13 cellular contexts compared by ENCODE assay signal in genomic region chr12:16607895-16608294, GRCh38. TPM values are rescaled to one million over a fixed set of nuclear protein-coding genes. Genes with fewer than 3 reads are reported as not detected.
A peak's percentile ranks its signal among the peaks of the same experiment; 100 is the strongest.
DNase-seq lines count a peak whose midpoint lies in the region; ATAC-seq and TF ChIP-seq lines count a peak whose summit lies in the region.
"Had no signal": no experiment of that assay in that cellular context is flagged by ENCODE, and none has a peak within 500 bp of the region (broad histone marks: within the 10 kb centered on the region; RNA-seq: fewer than 3 reads in every experiment).

No MANE protein-coding gene starts in this region.

- no peak for ATAC-seq in GM21381 (IDR thresholded peaks at IDR 0.05; ENCODE audit: unreplicated experiment)
- ATAC-seq: activated naive CD8-positive, alpha-beta T cell treated with anti-CD3 and anti-CD28 coated beads, Interleukin-2, amount 50 U/mL, for 24 hours had no signal

- peaks cover 66% of the 10 kb centered on the region for H3K4me1 Mint-ChIP-seq in progenitor cell of endocrine pancreas (ENCODE audit: low read depth)
- H3K4me1 Mint-ChIP-seq in activated T-helper 2 cell treated with anti-CD3 and anti-CD28 coated beads, Interferon-gamma antibody, Interleukin-2, Interleukin-4, amounts not matched to agents 10 μg/mL and 5 μg/mL and 100 μg/mL, durations not matched to agents 14 hours and 24 hours and 36 hours (ENCODE audit: low read depth), result peaks cover 8% of the 10 kb centered on the region
- H3K4me1 Mint-ChIP-seq: activated naive CD8-positive, alpha-beta T cell treated with anti-CD3 and anti-CD28 coated beads, Interleukin-2, amount 50 U/mL, for 24 hours had no signal

- H3K4me3 ChIP-seq in dorsolateral prefrontal cortex, result peak overlapping the region in 58 of 59 donors; percentile 28 to 85 (median 69)
- H3K4me3 ChIP-seq: suprapubic skin had no signal

- H3K27me3 Mint-ChIP-seq in progenitor cell of endocrine pancreas, result peaks cover 52% of the 10 kb centered on the region
- peaks cover 53% of the 10 kb centered on the region for H3K27me3 Mint-ChIP-seq in activated T-helper 2 cell treated with anti-CD3 and anti-CD28 coated beads, Interferon-gamma antibody, Interleukin-2, Interleukin-4, amounts not matched to agents 10 μg/mL and 5 μg/mL and 100 μg/mL, durations not matched to agents 14 hours and 24 hours and 36 hours (ENCODE audit: low read depth)

- no peaks in the 10 kb centered on the region for H3K9me3 Mint-ChIP-seq in progenitor cell of endocrine pancreas (ENCODE audit: low read depth)
- H3K9me3 Mint-ChIP-seq in activated T-helper 2 cell treated with anti-CD3 and anti-CD28 coated beads, Interferon-gamma antibody, Interleukin-2, Interleukin-4, amounts not matched to agents 10 μg/mL and 5 μg/mL and 100 μg/mL, durations not matched to agents 14 hours and 24 hours and 36 hours, result no peaks in the 10 kb centered on the region

- DNase-seq in DMS53 (lab: John Stamatoyannopoulos, UW) (peak; percentile 83), NCI-H2081 (lab: John Stamatoyannopoulos, UW) (peak; percentile 69 to 86), dorsolateral prefrontal cortex (no peak), progenitor cell of endocrine pancreas (ENCODE audit: low spot score, unreplicated experiment) (no peak), pons (ENCODE audit: low spot score) (no peak), KBM-7 (no peak)
- no peak for DNase-seq in activated T-helper 2 cell treated with anti-CD3 and anti-CD28 coated beads, Interferon-gamma antibody, Interleukin-2, Interleukin-4, amounts not matched to agents 10 μg/mL and 5 μg/mL and 100 μg/mL, durations not matched to agents 14 hours and 24 hours and 36 hours (ENCODE audit: low spot score)
- DNase-seq: activated naive CD8-positive, alpha-beta T cell treated with anti-CD3 and anti-CD28 coated beads, Interleukin-2, amount 50 U/mL, for 24 hours; activated T-cell treated with anti-CD3 and anti-CD28 coated beads, Interleukin-2, amount 50 U/mL, for 1 hour; T-helper 2 cell had no signal

- peak overlapping the region; percentile 22 for H3K27ac Mint-ChIP-seq in progenitor cell of endocrine pancreas
- no peak overlapping the region for H3K27ac Mint-ChIP-seq in activated T-helper 2 cell treated with anti-CD3 and anti-CD28 coated beads, Interferon-gamma antibody, Interleukin-2, Interleukin-4, amounts not matched to agents 10 μg/mL and 5 μg/mL and 100 μg/mL, durations not matched to agents 14 hours and 24 hours and 36 hours
- H3K27ac Mint-ChIP-seq: activated naive CD8-positive, alpha-beta T cell treated with anti-CD3 and anti-CD28 coated beads, Interleukin-2, amount 50 U/mL, for 24 hours had no signal

- TF ChIP-seq CTCF in dorsolateral prefrontal cortex (IDR thresholded peaks at IDR 0.05 in 54 of 56, conservative IDR thresholded peaks at IDR 0.05 in 2 of 56; ENCODE audit: low read depth in 1 of 56, partially characterized antibody in 56 of 56) (no peak), progenitor cell of endocrine pancreas (IDR thresholded peaks at IDR 0.05; ENCODE audit: unreplicated experiment) (no peak)

- intact Hi-C loops in dorsolateral prefrontal cortex (cut with DNase I), result no loop called here
- intact Hi-C loops in activated T-helper 2 cell treated with anti-CD3 and anti-CD28 coated beads, Interferon-gamma antibody, Interleukin-2, Interleukin-4, amounts not matched to agents 10 μg/mL and 5 μg/mL and 100 μg/mL, durations not matched to agents 14 hours and 24 hours and 36 hours (cut with micrococcal nuclease), result no loop called here

- peaks cover 0 to 30% (median 0%) of the 10 kb centered on the region in 45 donors for H3K27me3 ChIP-seq in dorsolateral prefrontal cortex

- peak overlapping the region; percentile 45 for H3K4me3 Mint-ChIP-seq in progenitor cell of endocrine pancreas (ENCODE audit: low read depth)
- no peak overlapping the region for H3K4me3 Mint-ChIP-seq in activated T-helper 2 cell treated with anti-CD3 and anti-CD28 coated beads, Interferon-gamma antibody, Interleukin-2, Interleukin-4, amounts not matched to agents 10 μg/mL and 5 μg/mL and 100 μg/mL, durations not matched to agents 14 hours and 24 hours and 36 hours (ENCODE audit: low read depth)
- H3K4me3 Mint-ChIP-seq: activated naive CD8-positive, alpha-beta T cell treated with anti-CD3 and anti-CD28 coated beads, Interleukin-2, amount 50 U/mL, for 24 hours had no signal

- H3K36me3 Mint-ChIP-seq in progenitor cell of endocrine pancreas (ENCODE audit: insufficient read depth), result no peaks in the 10 kb centered on the region
- H3K36me3 Mint-ChIP-seq in activated T-helper 2 cell treated with anti-CD3 and anti-CD28 coated beads, Interferon-gamma antibody, Interleukin-2, Interleukin-4, amounts not matched to agents 10 μg/mL and 5 μg/mL and 100 μg/mL, durations not matched to agents 14 hours and 24 hours and 36 hours (ENCODE audit: low read depth), result no peaks in the 10 kb centered on the region

- peak overlapping the region; percentile 31 to 97 (median 90) for H3K27ac ChIP-seq in dorsolateral prefrontal cortex
- H3K27ac ChIP-seq: suprapubic skin had no signal

- in situ Hi-C loops in KBM-7 (cut with MboI; ENCODE audit: low pct_unique_long_range_greater_than_20kb, low sequenced_read_pairs), result no loop called here

RNA-seq across cellular contexts. Expression of gene LMO3, which starts 1.9 kb away (rescaled TPM):
- total RNA-seq in dorsolateral prefrontal cortex (100 to 1,000 TPM; 136 to 490 (median 292) TPM), progenitor cell of endocrine pancreas (39.4 and 48.4 TPM in 2 replicates)
- total RNA-seq in activated T-helper 2 cell treated with anti-CD3 and anti-CD28 coated beads, Interferon-gamma antibody, Interleukin-2, Interleukin-4, amounts not matched to agents 10 μg/mL and 5 μg/mL and 100 μg/mL, durations not matched to agents 14 hours and 24 hours and 36 hours, result not detected in 2 replicates
- total RNA-seq: HT-29 had no signal

Comparison
In these comparisons a context has a peak if more than half of its experiments do, and no peak if none do; other contexts are left out.
1. DNase-seq: peak in DMS53 (single experiment) and NCI-H2081 (2 of 2); none in dorsolateral prefrontal cortex (0 of 10), progenitor cell of endocrine pancreas (single experiment), activated T-helper 2 cell treated with anti-CD3 and anti-CD28 coated beads, Interferon-gamma antibody, Interleukin-2, Interleukin-4, amounts not matched to agents 10 μg/mL and 5 μg/mL and 100 μg/mL, durations not matched to agents 14 hours and 24 hours and 36 hours (single experiment), pons (single experiment) and KBM-7 (single experiment).
2. RNA of gene LMO3, which starts 1.9 kb away (total RNA-seq): 136 to 490 TPM in dorsolateral prefrontal cortex and 39.4 to 48.4 TPM in progenitor cell of endocrine pancreas; not detected in activated T-helper 2 cell treated with anti-CD3 and anti-CD28 coated beads, Interferon-gamma antibody, Interleukin-2, Interleukin-4, amounts not matched to agents 10 μg/mL and 5 μg/mL and 100 μg/mL, durations not matched to agents 14 hours and 24 hours and 36 hours; every median in the first group is over 10 times any median in the second.